15 cellular contexts compared by ENCODE assay signal in the genomic region with DNA sequence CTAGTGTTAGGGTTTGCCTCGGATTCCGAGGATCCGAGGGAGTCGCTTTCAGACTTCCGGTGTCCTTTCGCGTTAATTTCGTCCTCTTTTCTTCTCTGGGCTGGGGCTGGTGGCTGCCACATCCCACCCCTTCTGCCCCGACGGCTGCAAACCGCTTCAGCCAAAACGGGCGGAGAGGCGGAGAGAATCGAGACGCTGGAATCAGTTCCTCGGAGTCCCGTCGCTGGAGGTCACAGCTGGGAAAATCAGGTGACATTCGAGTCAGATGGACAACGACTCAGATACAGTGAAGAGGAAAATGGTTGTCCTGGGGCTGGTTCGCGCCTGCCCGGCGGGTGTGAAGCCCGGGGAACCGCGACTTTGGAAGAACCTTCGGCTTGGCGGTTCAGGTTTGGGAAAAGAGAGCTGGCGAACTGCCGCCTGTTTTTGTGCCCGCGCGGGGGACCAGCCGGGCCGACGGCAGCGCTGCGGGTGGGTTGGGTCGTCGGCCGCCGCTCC. TPM values are rescaled to one million over a fixed set of nuclear protein-coding genes. Genes with fewer than 3 reads are reported as not detected.
DNase-seq lines count a peak whose midpoint lies in the region; ATAC-seq and TF ChIP-seq lines count a peak whose summit lies in the region.
"Had no signal": no experiment of that assay in that cellular context is flagged by ENCODE, and none has a peak within 500 bp of the region (broad histone marks: within the 10 kb centered on the region; RNA-seq: fewer than 3 reads in every experiment).

No MANE protein-coding gene starts in this region.

- POLR2A ChIA-PET in WTC11 (lab: Charles Lee) = interaction anchor here (1.0 kb wide), 1 partner anchor 12 kb away, joined by 4 read pairs; no protein-coding TSS in a partner anchor

- 5% methylated on average over 44 of the region's 44 CpGs for WGBS in smooth muscle cell (ENCODE audit: low lambda C conversion rate)

- H3K4me1 ChIP-seq in iPS-15b (ENCODE audit: control insufficient read depth, insufficient read depth, low read length) = peaks cover 15% of the 10 kb centered on the region
- peaks cover 14% of the 10 kb centered on the region for H3K4me1 ChIP-seq in smooth muscle cell (ENCODE audit: low read depth)

- H3F3A ChIP-seq in smooth muscle cell (ENCODE audit: low read depth) = peaks cover 6% of the 10 kb centered on the region

- no peak overlapping the region for H3K9ac ChIP-seq in iPS-15b (ENCODE audit: low read depth, low read length)
- no peak overlapping the region for H3K9ac ChIP-seq in smooth muscle cell (ENCODE audit: low read depth)

- H3K27me3 ChIP-seq in iPS-15b (ENCODE audit: control insufficient read depth, insufficient read depth, low read length) (peaks cover 100% of the 10 kb centered on the region), smooth muscle cell (ENCODE audit: low read depth) (peaks cover 97% of the 10 kb centered on the region)

- peaks cover 16% of the 10 kb centered on the region for H3K4me1 Mint-ChIP-seq in activated T-cell treated with anti-CD3 and anti-CD28 coated beads, Interleukin-2, amount 50 U/mL, for 4 hours (ENCODE audit: low read depth)
- H3K4me1 Mint-ChIP-seq in WTC11 = peaks cover 55% of the 10 kb centered on the region

- peak overlapping the region; percentile 78 for H3K4me2 ChIP-seq in smooth muscle cell

- H3K27me3 Mint-ChIP-seq in activated T-cell treated with anti-CD3 and anti-CD28 coated beads, Interleukin-2, amount 50 U/mL, for 4 hours (ENCODE audit: low read depth) = peaks cover 88% of the 10 kb centered on the region
- peaks cover 100% of the 10 kb centered on the region for H3K27me3 Mint-ChIP-seq in WTC11 (ENCODE audit: low read depth)

- H4K20me1 ChIP-seq in smooth muscle cell (ENCODE audit: low read depth) = no peaks in the 10 kb centered on the region

- H3K36me3 ChIP-seq in iPS-15b (ENCODE audit: control insufficient read depth, insufficient read depth, low read length) (no peaks in the 10 kb centered on the region), smooth muscle cell (ENCODE audit: low read depth) (no peaks in the 10 kb centered on the region)

- no peak for ATAC-seq in activated T-cell treated with anti-CD3 and anti-CD28 coated beads, Interleukin-2, amount 50 U/mL, for 4 hours
- no peak for ATAC-seq in WTC11
- ATAC-seq in GM18502 (IDR thresholded peaks at IDR 0.05; ENCODE audit: poor library complexity, unreplicated experiment) = no peak
- no peak for ATAC-seq in HG03378 (IDR thresholded peaks at IDR 0.05; ENCODE audit: unreplicated experiment)
- ATAC-seq: stimulated activated memory B cell treated with anti-CD40 and anti-IgM and Interleukin-4, amounts not matched to agents 10 μg/mL and 1 μg/mL and 100 μg/mL, for 72 hours had no signal

- TF ChIP-seq CTCF in WTC11 (IDR thresholded peaks at IDR 0.05) = no peak
- no peak for TF ChIP-seq CTCF in smooth muscle cell (IDR thresholded peaks at IDR 0.05; ENCODE audit: borderline replicate concordance, insufficient read depth, poor library complexity, severe bottlenecking)

- CTCF ChIA-PET in WTC11 (lab: Charles Lee) = interaction anchor here (0.6 to 2.6 kb wide), 3 partner anchors 9 to 16 kb away, joined by 3 to 7 read pairs (median 4); a partner anchor contains a TSS

- no peak overlapping the region for H3K27ac Mint-ChIP-seq in WTC11
- H3K27ac Mint-ChIP-seq: stimulated activated memory B cell treated with anti-CD40 and anti-IgM and Interleukin-4, amounts not matched to agents 10 μg/mL and 1 μg/mL and 100 μg/mL, for 72 hours had no signal

- H3K9me3 ChIP-seq in iPS-15b (ENCODE audit: control insufficient read depth, insufficient read depth, low read length) = no peaks in the 10 kb centered on the region
- no peaks in the 10 kb centered on the region for H3K9me3 ChIP-seq in smooth muscle cell (replicated peaks; ENCODE audit: low read depth)

- H3K4me3 Mint-ChIP-seq in activated T-cell treated with anti-CD3 and anti-CD28 coated beads, Interleukin-2, amount 50 U/mL, for 4 hours = peak overlapping the region; percentile 24
- H3K4me3 Mint-ChIP-seq in WTC11 = peak overlapping the region; percentile 65
- H3K4me3 Mint-ChIP-seq: stimulated activated memory B cell treated with anti-CD40 and anti-IgM and Interleukin-4, amounts not matched to agents 10 μg/mL and 1 μg/mL and 100 μg/mL, for 72 hours had no signal

- no peaks in the 10 kb centered on the region for H3K9me3 Mint-ChIP-seq in activated T-cell treated with anti-CD3 and anti-CD28 coated beads, Interleukin-2, amount 50 U/mL, for 4 hours
- no peaks in the 10 kb centered on the region for H3K9me3 Mint-ChIP-seq in WTC11
- H3K9me3 Mint-ChIP-seq: stimulated activated memory B cell treated with anti-CD40 and anti-IgM and Interleukin-4, amounts not matched to agents 10 μg/mL and 1 μg/mL and 100 μg/mL, for 72 hours had no signal

- no peak overlapping the region for H3K27ac ChIP-seq in smooth muscle cell (ENCODE audit: low read depth)

- DNase-seq in activated T-cell treated with anti-CD3 and anti-CD28 coated beads, Interleukin-2, amount 50 U/mL, for 4 hours = no peak
- no peak for DNase-seq in activated T-cell treated with anti-CD3 and anti-CD28 coated beads, Interleukin-2, amount 50 U/mL, for 1 hour
- DNase-seq in WTC11 (ENCODE audit: low spot score) = no peak
- no peak for DNase-seq in smooth muscle cell (lab: John Stamatoyannopoulos, UW; ENCODE audit: unreplicated experiment)
- DNase-seq in SW 1271 (lab: John Stamatoyannopoulos, UW) = no peak
- DNase-seq: activated gamma-delta T cell; C1 segment of cervical spinal cord; MM.1S; NCI-H748 treated with DMSO at 0.1 percent for 48 hours; stimulated activated CD4-positive, alpha-beta T cell treated with anti-CD3 and anti-CD28 coated beads, Interleukin-15, amount 100 ng/mL, for 24 hours had no signal

- peak overlapping the region; percentile 73 for H2AFZ ChIP-seq in smooth muscle cell (ENCODE audit: low read depth)

- H3K4me3 ChIP-seq in iPS-15b (ENCODE audit: low read depth, low read length) (peak overlapping the region; percentile 45), smooth muscle cell (peak overlapping the region; percentile 34)

- H3K36me3 Mint-ChIP-seq in activated T-cell treated with anti-CD3 and anti-CD28 coated beads, Interleukin-2, amount 50 U/mL, for 4 hours (ENCODE audit: insufficient read depth) = no peaks in the 10 kb centered on the region
- 0 out of 2 replicates have a peak, but pooled peaks cover 2% of the 10 kb centered on the region for H3K36me3 Mint-ChIP-seq in WTC11
- H3K36me3 Mint-ChIP-seq: stimulated activated memory B cell treated with anti-CD40 and anti-IgM and Interleukin-4, amounts not matched to agents 10 μg/mL and 1 μg/mL and 100 μg/mL, for 72 hours had no signal

- H3K79me2 ChIP-seq in smooth muscle cell (ENCODE audit: low read depth) = no peaks in the 10 kb centered on the region

TF ChIP-seq in WTC11, 78 proteins besides CTCF, POLR2A, EP300 and RAD21 (continues in another document):
- TF ChIP-seq NFYB (CRISPR knock-in tag; conservative IDR thresholded peaks at IDR 0.05; ENCODE audit: low read depth) = no peak
- TF ChIP-seq, protein P1, sequence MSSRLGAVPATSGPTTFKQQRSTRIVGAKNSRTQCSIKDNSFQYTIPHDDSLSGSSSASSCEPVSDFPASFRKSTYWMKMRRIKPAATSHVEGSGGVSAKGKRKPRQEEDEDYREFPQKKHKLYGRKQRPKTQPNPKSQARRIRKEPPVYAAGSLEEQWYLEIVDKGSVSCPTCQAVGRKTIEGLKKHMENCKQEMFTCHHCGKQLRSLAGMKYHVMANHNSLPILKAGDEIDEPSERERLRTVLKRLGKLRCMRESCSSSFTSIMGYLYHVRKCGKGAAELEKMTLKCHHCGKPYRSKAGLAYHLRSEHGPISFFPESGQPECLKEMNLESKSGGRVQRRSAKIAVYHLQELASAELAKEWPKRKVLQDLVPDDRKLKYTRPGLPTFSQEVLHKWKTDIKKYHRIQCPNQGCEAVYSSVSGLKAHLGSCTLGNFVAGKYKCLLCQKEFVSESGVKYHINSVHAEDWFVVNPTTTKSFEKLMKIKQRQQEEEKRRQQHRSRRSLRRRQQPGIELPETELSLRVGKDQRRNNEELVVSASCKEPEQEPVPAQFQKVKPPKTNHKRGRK (CRISPR knock-in tag; IDR thresholded peaks at IDR 0.05; ENCODE audit: borderline replicate concordance) = no peak
- TF ChIP-seq ZNF121 (CRISPR knock-in tag; IDR thresholded peaks at IDR 0.05) = no peak
- TF ChIP-seq, protein P2, sequence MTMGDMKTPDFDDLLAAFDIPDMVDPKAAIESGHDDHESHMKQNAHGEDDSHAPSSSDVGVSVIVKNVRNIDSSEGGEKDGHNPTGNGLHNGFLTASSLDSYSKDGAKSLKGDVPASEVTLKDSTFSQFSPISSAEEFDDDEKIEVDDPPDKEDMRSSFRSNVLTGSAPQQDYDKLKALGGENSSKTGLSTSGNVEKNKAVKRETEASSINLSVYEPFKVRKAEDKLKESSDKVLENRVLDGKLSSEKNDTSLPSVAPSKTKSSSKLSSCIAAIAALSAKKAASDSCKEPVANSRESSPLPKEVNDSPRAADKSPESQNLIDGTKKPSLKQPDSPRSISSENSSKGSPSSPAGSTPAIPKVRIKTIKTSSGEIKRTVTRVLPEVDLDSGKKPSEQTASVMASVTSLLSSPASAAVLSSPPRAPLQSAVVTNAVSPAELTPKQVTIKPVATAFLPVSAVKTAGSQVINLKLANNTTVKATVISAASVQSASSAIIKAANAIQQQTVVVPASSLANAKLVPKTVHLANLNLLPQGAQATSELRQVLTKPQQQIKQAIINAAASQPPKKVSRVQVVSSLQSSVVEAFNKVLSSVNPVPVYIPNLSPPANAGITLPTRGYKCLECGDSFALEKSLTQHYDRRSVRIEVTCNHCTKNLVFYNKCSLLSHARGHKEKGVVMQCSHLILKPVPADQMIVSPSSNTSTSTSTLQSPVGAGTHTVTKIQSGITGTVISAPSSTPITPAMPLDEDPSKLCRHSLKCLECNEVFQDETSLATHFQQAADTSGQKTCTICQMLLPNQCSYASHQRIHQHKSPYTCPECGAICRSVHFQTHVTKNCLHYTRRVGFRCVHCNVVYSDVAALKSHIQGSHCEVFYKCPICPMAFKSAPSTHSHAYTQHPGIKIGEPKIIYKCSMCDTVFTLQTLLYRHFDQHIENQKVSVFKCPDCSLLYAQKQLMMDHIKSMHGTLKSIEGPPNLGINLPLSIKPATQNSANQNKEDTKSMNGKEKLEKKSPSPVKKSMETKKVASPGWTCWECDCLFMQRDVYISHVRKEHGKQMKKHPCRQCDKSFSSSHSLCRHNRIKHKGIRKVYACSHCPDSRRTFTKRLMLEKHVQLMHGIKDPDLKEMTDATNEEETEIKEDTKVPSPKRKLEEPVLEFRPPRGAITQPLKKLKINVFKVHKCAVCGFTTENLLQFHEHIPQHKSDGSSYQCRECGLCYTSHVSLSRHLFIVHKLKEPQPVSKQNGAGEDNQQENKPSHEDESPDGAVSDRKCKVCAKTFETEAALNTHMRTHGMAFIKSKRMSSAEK (CRISPR knock-in tag; IDR thresholded peaks at IDR 0.05; ENCODE audit: borderline replicate concordance) = no peak

RNA-seq across cellular contexts. Expression of a gene that starts 8.9 kb away (rescaled TPM):
- not detected for total RNA-seq in activated T-cell treated with anti-CD3 and anti-CD28 coated beads, Interleukin-2, amount 50 U/mL, for 4 hours
- total RNA-seq in WTC11 (2021) (0.57 to 1.9 TPM (median 0.89 TPM) in 3 replicates), smooth muscle cell (2.4 and 8.0 TPM in 2 replicates)
- 6.8 and 7.9 TPM in 2 replicates for polyA plus RNA-seq in smooth muscle cell
- total RNA-seq: mucosa of gallbladder had no signal
